ENCODE assay signal across 22 cellular contexts in the genomic region with DNA sequence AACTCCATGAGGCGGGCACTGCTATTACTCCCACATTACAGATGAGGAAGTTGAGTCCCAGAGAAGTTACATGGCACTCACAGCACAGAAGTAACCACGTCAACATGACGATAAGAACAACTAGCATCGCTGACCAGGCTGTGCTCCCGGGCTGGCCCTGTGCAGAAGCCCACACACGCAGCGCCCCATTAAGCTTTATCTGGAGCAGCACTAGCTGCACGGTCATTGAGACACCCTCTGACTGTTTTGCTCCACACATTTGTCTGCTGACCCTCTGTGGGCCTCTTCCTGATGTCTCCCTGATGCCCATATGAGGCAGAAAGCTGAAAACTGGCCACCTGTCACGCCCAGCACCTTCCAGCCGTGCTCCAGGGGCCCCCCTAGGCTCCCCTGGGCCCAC.
A peak's percentile ranks its signal among the peaks of the same experiment; 100 is the strongest.
DNase-seq lines count a peak whose midpoint lies in the region; ATAC-seq and TF ChIP-seq lines count a peak whose summit lies in the region.
"Had no signal": no experiment of that assay in that cellular context is flagged by ENCODE, and none has a peak within 500 bp of the region (broad histone marks: within the 10 kb centered on the region; RNA-seq: fewer than 3 reads in every experiment).

No MANE protein-coding gene starts in this region.

- in situ Hi-C loops in gastrocnemius medialis (cut with MboI; ENCODE audit: low sequenced_read_pairs in 4 of 4) (no loop called here), GM13976 (cut with MboI; ENCODE audit: low sequenced_read_pairs, unreplicated experiment) (no loop called here)

- intact Hi-C loops in spleen (cut with DNase I; ENCODE audit: low total_unique reads) (no loop called here), gastrocnemius medialis (cut with DNase I; ENCODE audit: low total_unique reads) (no loop called here)

- H3K4me3 ChIP-seq in spleen (no peak overlapping the region), gastrocnemius medialis (no peak overlapping the region)
- H3K4me3 ChIP-seq: BLaER1, GM12878 had no signal

- no peak for ATAC-seq in gastrocnemius medialis
- ATAC-seq: GM12878 had no signal

- H3K27me3 ChIP-seq in spleen (replicated peaks in 1 of 7) (peaks cover 0 to 39% (median 0%) of the 10 kb centered on the region in 7 donors), gastrocnemius medialis (no peaks in the 10 kb centered on the region)
- H3K27me3 ChIP-seq: BE2C, BLaER1 had no signal

- DNase-seq in left kidney (ENCODE audit: low read depth, low spot score) (peak; percentile 61), spleen (peak; percentile 10), gastrocnemius medialis (no peak), GM13976 (ENCODE audit: low spot score) (no peak), NCI-H748 treated with DMSO at 0.1 percent for 48 hours (lab: John Stamatoyannopoulos, UW) (no peak)
- DNase-seq: 8988T; ACHN; BE2C; C1 segment of cervical spinal cord; CD4-positive, alpha-beta memory T cell; CD4-positive, CD25-positive, alpha-beta regulatory T cell; CD8-positive, alpha-beta memory T cell; COR-L47; DMS 273 treated with DMSO at 0.1 percent for 48 hours; DMS153; DMS53; DMS79; DND-41; EL; GDM1 had no signal

- WGBS in spleen, 5 donors = 67 to 77% (median 75%) methylated on average over 10 of the region's 10 CpGs

- TF ChIP-seq POLR2A in spleen (IDR thresholded peaks at IDR 0.05) = no peak
- TF ChIP-seq POLR2A in gastrocnemius medialis (IDR thresholded peaks at IDR 0.05) = no peak

- no peaks in the 10 kb centered on the region for H3K9me3 ChIP-seq in spleen
- no peaks in the 10 kb centered on the region for H3K9me3 ChIP-seq in gastrocnemius medialis
- H3K9me3 ChIP-seq: BE2C, BLaER1 had no signal

- H3K36me3 ChIP-seq in spleen (no peaks in the 10 kb centered on the region), gastrocnemius medialis (no peaks in the 10 kb centered on the region)
- H3K36me3 ChIP-seq: BE2C, BLaER1 had no signal

- H3K4me1 ChIP-seq in spleen = peaks cover 0 to 3% (median 0%) of the 10 kb centered on the region in 6 donors
- H3K4me1 ChIP-seq in gastrocnemius medialis = no peaks in the 10 kb centered on the region
- H3K4me1 ChIP-seq: BE2C had no signal

- TF ChIP-seq CTCF in spleen (IDR thresholded peaks at IDR 0.05 in 8 of 11, conservative IDR thresholded peaks at IDR 0.05 in 3 of 11) = no peak
- no peak for TF ChIP-seq CTCF in gastrocnemius medialis (IDR thresholded peaks at IDR 0.05 in 4 of 5, conservative IDR thresholded peaks at IDR 0.05 in 1 of 5)
- TF ChIP-seq CTCF in GM13976 (IDR thresholded peaks at IDR 0.05; ENCODE audit: borderline replicate concordance, control extremely low read depth, extremely low read depth, insufficient read depth, missing control alignments) = no peak

- no peak overlapping the region for H3K27ac ChIP-seq in spleen
- no peak overlapping the region for H3K27ac ChIP-seq in gastrocnemius medialis
- H3K27ac ChIP-seq: BLaER1 had no signal

Comparison
In these comparisons a context has a peak if more than half of its experiments do, and no peak if none do; other contexts are left out.
1. DNase-seq: peak in left kidney (single experiment) and spleen (single experiment); none in gastrocnemius medialis (0 of 2), GM13976 (single experiment) and NCI-H748 treated with DMSO at 0.1 percent for 48 hours (single experiment).